28 cellular contexts compared by ENCODE assay signal in genomic region chr1:32848354-32849063, GRCh38. TPM values are rescaled to one million over a fixed set of nuclear protein-coding genes. Genes with fewer than 3 reads are reported as not detected.
DNase-seq lines count a peak whose midpoint lies in the region; ATAC-seq and TF ChIP-seq lines count a peak whose summit lies in the region.
"Had no signal": no experiment of that assay in that cellular context is flagged by ENCODE, and none has a peak within 500 bp of the region (broad histone marks: within the 10 kb centered on the region; RNA-seq: fewer than 3 reads in every experiment).

No MANE protein-coding gene starts in this region.

- intact Hi-C loops in uterus (cut with DNase I; ENCODE audit: low total_unique reads), result no loop called here

- no peaks in the 10 kb centered on the region for H3K27me3 ChIP-seq in uterus
- H3K27me3 ChIP-seq: adrenal gland; BLaER1 treated with 17β-estradiol and CSF1 and Interleukin-3, amounts not matched to agents 10 nM and 100 nM; upper lobe of left lung had no signal

- H3K4me1 Mint-ChIP-seq in brain, result no peaks in the 10 kb centered on the region
- H3K4me1 Mint-ChIP-seq: activated naive CD4-positive, alpha-beta T cell treated with anti-CD3 and anti-CD28 coated beads, Interleukin-2, amount 10 ng/mL, durations not matched to agents 7 days and 5 days had no signal

- no peak for TF ChIP-seq CTCF in GM10248 (IDR thresholded peaks at IDR 0.05; ENCODE audit: control extremely low read depth, extremely low read depth, low read depth, missing control alignments)
- TF ChIP-seq CTCF in GM13976 (IDR thresholded peaks at IDR 0.05; ENCODE audit: borderline replicate concordance, control extremely low read depth, extremely low read depth, insufficient read depth, missing control alignments), result no peak
- TF ChIP-seq CTCF in brain (conservative IDR thresholded peaks at IDR 0.05), result no peak
- TF ChIP-seq CTCF in uterus (IDR thresholded peaks at IDR 0.05), result no peak

- H3K9me3 ChIP-seq in uterus, result no peaks in the 10 kb centered on the region
- H3K9me3 ChIP-seq: adrenal gland, upper lobe of left lung had no signal

- H3K27me3 Mint-ChIP-seq in brain, result no peaks in the 10 kb centered on the region
- H3K27me3 Mint-ChIP-seq: activated CD4-positive, alpha-beta T cell treated with anti-CD3 and anti-CD28 coated beads for 36 hours; activated CD8-positive, alpha-beta T cell treated with anti-CD3 and anti-CD28 coated beads for 36 hours; activated naive CD4-positive, alpha-beta T cell treated with anti-CD3 and anti-CD28 coated beads, Interleukin-2, amount 10 ng/mL, durations not matched to agents 7 days and 5 days; dendritic cell treated with granulocyte-macrophage colony-stimulating factor and Interleukin-4, amounts not matched to agents 40 ng/mL and 50 ng/mL, for 4 days had no signal

- H3K27ac ChIP-seq in uterus, result no peak overlapping the region
- H3K27ac ChIP-seq: BLaER1 treated with 17β-estradiol and CSF1 and Interleukin-3, amounts not matched to agents 10 nM and 100 nM; parathyroid adenoma; upper lobe of left lung had no signal

- no peak for ATAC-seq in GM21786 (IDR thresholded peaks at IDR 0.05; ENCODE audit: unreplicated experiment)
- ATAC-seq: activated CD4-positive, alpha-beta T cell treated with anti-CD3 and anti-CD28 coated beads for 36 hours; activated CD8-positive, alpha-beta T cell treated with anti-CD3 and anti-CD28 coated beads for 36 hours; HCT116 had no signal

- H3K9me3 Mint-ChIP-seq in brain, result peaks cover 0 to 4% (median 3%) of the 10 kb centered on the region in 5 experiments
- H3K9me3 Mint-ChIP-seq: activated naive CD4-positive, alpha-beta T cell treated with anti-CD3 and anti-CD28 coated beads, Interleukin-2, amount 10 ng/mL, durations not matched to agents 7 days and 5 days; activated T-helper 1 cell treated with anti-CD3 and anti-CD28 coated beads, Interleukin-12 subunit alpha, Interleukin-12 subunit beta, Interleukin-2, Interleukin-4 antibody, amounts not matched to agents 30 ng/mL and 10 ng/mL and 1 ng/mL, durations not matched to agents 14 hours and 24 hours and 36 hours; dendritic cell treated with granulocyte-macrophage colony-stimulating factor and Interleukin-4, amounts not matched to agents 40 ng/mL and 50 ng/mL, for 4 days had no signal

- no peak overlapping the region for H3K4me3 Mint-ChIP-seq in brain
- H3K4me3 Mint-ChIP-seq: activated CD4-positive, alpha-beta T cell treated with anti-CD3 and anti-CD28 coated beads for 36 hours; activated CD8-positive, alpha-beta T cell treated with anti-CD3 and anti-CD28 coated beads for 36 hours; activated naive CD4-positive, alpha-beta T cell treated with anti-CD3 and anti-CD28 coated beads, Interleukin-2, amount 10 ng/mL, durations not matched to agents 7 days and 5 days; activated T-helper 1 cell treated with anti-CD3 and anti-CD28 coated beads, Interleukin-12 subunit alpha, Interleukin-12 subunit beta, Interleukin-2, Interleukin-4 antibody, amounts not matched to agents 30 ng/mL and 10 ng/mL and 1 ng/mL, durations not matched to agents 14 hours and 24 hours and 36 hours; dendritic cell treated with granulocyte-macrophage colony-stimulating factor and Interleukin-4, amounts not matched to agents 40 ng/mL and 50 ng/mL, for 4 days; endodermal cell had no signal

- TF ChIP-seq POLR2A in uterus (IDR thresholded peaks at IDR 0.05), result no peak

- POLR2A ChIA-PET in GM10248 (lab: Yijun Ruan, JAX), result no interaction called here

- peak; percentile 29 for DNase-seq in GM10248 (ENCODE audit: extremely low spot score)
- DNase-seq in GM13976 (ENCODE audit: low spot score), result peak; percentile 34
- peak; percentile 10 for DNase-seq in NCI-H146 treated with DMSO at 0.1 percent for 48 hours (lab: John Stamatoyannopoulos, UW; ENCODE audit: unreplicated experiment)
- DNase-seq in uterus, result no peak
- DNase-seq in NCI-H2029 (lab: John Stamatoyannopoulos, UW), result no peak
- DNase-seq: activated CD4-positive, alpha-beta T cell treated with anti-CD3 and anti-CD28 coated beads for 36 hours; activated CD8-positive, alpha-beta memory T cell treated with anti-CD3 and anti-CD28 coated beads, Interleukin-2, amount 50 U/mL, for 48 hours; activated CD8-positive, alpha-beta T cell treated with anti-CD3 and anti-CD28 coated beads for 36 hours; activated naive CD4-positive, alpha-beta T cell treated with anti-CD3 and anti-CD28 coated beads, Interleukin-2, amount 10 ng/mL, durations not matched to agents 7 days and 5 days; endodermal cell; Karpas-422; NCI-H1694 treated with DMSO at 0.1 percent for 48 hours; NCI-H446; retina; stimulated activated naive CD4-positive, alpha-beta T cell; upper lobe of left lung had no signal

- H3K4me1 ChIP-seq in uterus, result no peaks in the 10 kb centered on the region
- H3K4me1 ChIP-seq: BLaER1 treated with 17β-estradiol and CSF1 and Interleukin-3, amounts not matched to agents 10 nM and 100 nM; parathyroid adenoma; upper lobe of left lung had no signal

- in situ Hi-C loops in GM13976 (cut with MboI; ENCODE audit: low sequenced_read_pairs, unreplicated experiment), result no loop called here

- H3K36me3 Mint-ChIP-seq in brain, result peaks cover 59% of the 10 kb centered on the region

- no peak overlapping the region for H3K4me3 ChIP-seq in uterus
- H3K4me3 ChIP-seq: adrenal gland; BLaER1 treated with 17β-estradiol and CSF1 and Interleukin-3, amounts not matched to agents 10 nM and 100 nM; upper lobe of left lung had no signal

- CTCF ChIA-PET in GM10248 (lab: Yijun Ruan, JAX), result interaction anchor here (1.9 kb wide), 1 partner anchor 27 kb away, joined by 4 read pairs; no protein-coding TSS in a partner anchor

- H3K36me3 ChIP-seq in uterus, result no peaks in the 10 kb centered on the region

- peak overlapping the region in 3 of 5 experiments; percentile 25 to 63 (median 42) for H3K27ac Mint-ChIP-seq in brain
- H3K27ac Mint-ChIP-seq: activated CD4-positive, alpha-beta T cell treated with anti-CD3 and anti-CD28 coated beads for 36 hours; activated CD8-positive, alpha-beta T cell treated with anti-CD3 and anti-CD28 coated beads for 36 hours; activated naive CD4-positive, alpha-beta T cell treated with anti-CD3 and anti-CD28 coated beads, Interleukin-2, amount 10 ng/mL, durations not matched to agents 7 days and 5 days; activated T-helper 1 cell treated with anti-CD3 and anti-CD28 coated beads, Interleukin-12 subunit alpha, Interleukin-12 subunit beta, Interleukin-2, Interleukin-4 antibody, amounts not matched to agents 30 ng/mL and 10 ng/mL and 1 ng/mL, durations not matched to agents 14 hours and 24 hours and 36 hours; dendritic cell treated with granulocyte-macrophage colony-stimulating factor and Interleukin-4, amounts not matched to agents 40 ng/mL and 50 ng/mL, for 4 days; endodermal cell had no signal

RNA-seq across cellular contexts. Expression of gene FNDC5, which starts 22.2 kb away (rescaled TPM):
- 20.8 TPM for polyA plus RNA-seq in brain (ENCODE audit: insufficient read depth, low read depth, low replicate concordance)
- 10 to 100 TPM in 1 of 4 donors, 1 to 10 TPM in 2, not detected in 1; 1.2 to 71.1 (median 3.7) TPM for total RNA-seq in uterus
- total RNA-seq: activated CD4-positive, alpha-beta T cell treated with anti-CD3 and anti-CD28 coated beads for 36 hours; activated CD8-positive, alpha-beta T cell treated with anti-CD3 and anti-CD28 coated beads for 36 hours; activated T-helper 1 cell treated with anti-CD3 and anti-CD28 coated beads, Interleukin-12 subunit alpha, Interleukin-12 subunit beta, Interleukin-2, Interleukin-4 antibody, amounts not matched to agents 30 ng/mL and 10 ng/mL and 1 ng/mL, durations not matched to agents 14 hours and 24 hours and 36 hours; T-helper 2 cell treated with Interferon-gamma antibody and Interleukin-4, amounts not matched to agents 100 ng/mL and 5 ng/mL, for 36 hours had no signal
- polyA plus RNA-seq: keratinocyte had no signal

RNA-seq across cellular contexts. Expression of gene S100PBP, which starts 31.1 kb away (rescaled TPM):
- polyA plus RNA-seq in brain (ENCODE audit: insufficient read depth, low read depth, low replicate concordance), result 22.8 TPM
- 100 to 1,000 TPM in 1 of 4 donors, 10 to 100 TPM in 3; 50.2 to 168 (median 76.4) TPM for total RNA-seq in uterus

RNA-seq across cellular contexts. Expression of gene YARS1, which starts 31.4 kb away (rescaled TPM):
- 150 TPM for polyA plus RNA-seq in brain (ENCODE audit: insufficient read depth, low read depth, low replicate concordance)
- 10 to 100 TPM; 15.9 to 67.7 (median 30.4) TPM for total RNA-seq in uterus

RNA-seq across cellular contexts. Expression of gene HPCA, which starts 37.8 kb away (rescaled TPM):
- 75.9 TPM for polyA plus RNA-seq in brain (ENCODE audit: insufficient read depth, low read depth, low replicate concordance)
- total RNA-seq in uterus, result under 1 TPM in 2 of 4 donors, not detected in 2; 0.76 to 0.79 TPM
- total RNA-seq: activated T-helper 1 cell treated with anti-CD3 and anti-CD28 coated beads, Interleukin-12 subunit alpha, Interleukin-12 subunit beta, Interleukin-2, Interleukin-4 antibody, amounts not matched to agents 30 ng/mL and 10 ng/mL and 1 ng/mL, durations not matched to agents 14 hours and 24 hours and 36 hours; liver; skeletal muscle tissue; upper lobe of left lung had no signal
- polyA plus RNA-seq: keratinocyte, liver had no signal

RNA-seq across cellular contexts. Expression of gene TMEM54, which starts 52.7 kb away (rescaled TPM):
- polyA plus RNA-seq in brain (ENCODE audit: insufficient read depth, low read depth, low replicate concordance), result 51.4 TPM
- 10 to 100 TPM; 18.4 to 57.4 (median 34.8) TPM for total RNA-seq in uterus
- total RNA-seq: T-helper 2 cell treated with Interferon-gamma antibody and Interleukin-4, amounts not matched to agents 100 ng/mL and 5 ng/mL, for 36 hours had no signal

Comparison
In these comparisons a context has a peak if more than half of its experiments do, and no peak if none do; other contexts are left out.
1. DNase-seq: peak in GM10248 (single experiment), GM13976 (single experiment) and NCI-H146 treated with DMSO at 0.1 percent for 48 hours (single experiment); none in uterus (0 of 2) and NCI-H2029 (single experiment).